2 cellular contexts compared by ENCODE assay signal in genomic region chr7:99311702-99312101, GRCh38.
TF ChIP-seq lines count a peak whose summit lies in the region.

No MANE protein-coding gene starts in this region.

TF ChIP-seq in SK-N-SH, 30 proteins besides CTCF, POLR2A, EP300 and RAD21 (continued from another document):
- TF ChIP-seq IRF3 (IDR thresholded peaks at IDR 0.05; ENCODE audit: low read depth, low read length), result no peak
- no peak for TF ChIP-seq RCOR1 (IDR thresholded peaks at IDR 0.05; ENCODE audit: low read length)
- no peak for TF ChIP-seq NFIC (IDR thresholded peaks at IDR 0.05; ENCODE audit: borderline replicate concordance)
- TF ChIP-seq FOXJ3 (CRISPR knock-in tag; IDR thresholded peaks at IDR 0.05), result no peak
- no peak for TF ChIP-seq GATA2 (CRISPR knock-in tag; IDR thresholded peaks at IDR 0.05)
- no peak for TF ChIP-seq MXI1 (IDR thresholded peaks at IDR 0.05; ENCODE audit: low read depth, low read length)
- no peak for TF ChIP-seq MEF2A (IDR thresholded peaks at IDR 0.05; ENCODE audit: borderline replicate concordance, low read depth)
- TF ChIP-seq FOSL2 (IDR thresholded peaks at IDR 0.05; ENCODE audit: borderline replicate concordance, low read depth), result no peak
- TF ChIP-seq JUND (IDR thresholded peaks at IDR 0.05), result no peak
TF ChIP-seq in SK-N-SH: peak in this region for 0.

TF ChIP-seq in SK-N-SH treated with all-trans-retinoic acid at 6 μM for 48 hours, 23 proteins besides CTCF, POLR2A, EP300 and RAD21 (continued from another document):
- TF ChIP-seq POU6F1 (CRISPR knock-in tag; IDR thresholded peaks at IDR 0.05; ENCODE audit: borderline replicate concordance, low read depth) (no peak), BACH2 (CRISPR knock-in tag; IDR thresholded peaks at IDR 0.05; ENCODE audit: borderline replicate concordance) (no peak)
